In genomic region chr11:123107945-123108344, GRCh38 we compare ENCODE assay signal across 1 cellular context.
TF ChIP-seq lines count a peak whose summit lies in the region.

No MANE protein-coding gene starts in this region.

TF ChIP-seq in IMR-90, 13 proteins besides CTCF, POLR2A, EP300 and RAD21:
- no peak for TF ChIP-seq USF2 (IDR thresholded peaks at IDR 0.05; ENCODE audit: low read depth, low read length)
- TF ChIP-seq FOS (IDR thresholded peaks at IDR 0.05; ENCODE audit: low read depth, low read length) = no peak
- TF ChIP-seq CEBPB (IDR thresholded peaks at IDR 0.05; ENCODE audit: low read depth, low read length) = no peak
- TF ChIP-seq MAFK (IDR thresholded peaks at IDR 0.05; ENCODE audit: low read depth, low read length) = no peak
- no peak for TF ChIP-seq MAZ (IDR thresholded peaks at IDR 0.05; ENCODE audit: borderline replicate concordance, low read depth, low read length)
- TF ChIP-seq CHD1 (IDR thresholded peaks at IDR 0.05; ENCODE audit: low read depth, low read length) = no peak
- no peak for TF ChIP-seq RCOR1 (IDR thresholded peaks at IDR 0.05; ENCODE audit: insufficient replicate concordance, low read length)
- no peak for TF ChIP-seq BHLHE40 (IDR thresholded peaks at IDR 0.05; ENCODE audit: low read depth, low read length)
- no peak for TF ChIP-seq ELK1 (IDR thresholded peaks at IDR 0.05; ENCODE audit: borderline replicate concordance, low read depth, low read length)
- TF ChIP-seq RFX5 (IDR thresholded peaks at IDR 0.05; ENCODE audit: low read depth, low read length) = no peak
- no peak for TF ChIP-seq NFE2L2 (IDR thresholded peaks at IDR 0.05; ENCODE audit: low read depth, low read length)
- no peak for TF ChIP-seq MXI1 (IDR thresholded peaks at IDR 0.05; ENCODE audit: borderline replicate concordance, low read depth, low read length)
- no peak for TF ChIP-seq SMC3 (IDR thresholded peaks at IDR 0.05; ENCODE audit: low read depth, low read length)
